ENCODE assay signal across 8 cellular contexts in genomic region chr18:44679056-44679911, GRCh38. TPM values are rescaled to one million over a fixed set of nuclear protein-coding genes. Genes with fewer than 3 reads are reported as not detected.
A peak's percentile ranks its signal among the peaks of the same experiment; 100 is the strongest.
DNase-seq lines count a peak whose midpoint lies in the region; ATAC-seq and TF ChIP-seq lines count a peak whose summit lies in the region.

No MANE protein-coding gene starts in this region.

- in situ Hi-C loops in KBM-7 (cut with MboI; ENCODE audit: low pct_unique_long_range_greater_than_20kb, low sequenced_read_pairs): no loop called here
- in situ Hi-C loops in Panc1 (cut with HindIII; ENCODE audit: low pct_unique_long_range_greater_than_20kb, low sequenced_read_pairs): no loop called here

- DNase-seq in Daoy (ENCODE audit: low read depth): peak; percentile 86
- DNase-seq in KBM-7: peak; percentile 77
- DNase-seq in Panc1 (ENCODE audit: low read depth, low spot score): no peak
- peak; percentile 58 for DNase-seq in activated gamma-delta T cell treated with Interleukin-2 at 50 U/mL for 16 hours
- peak in 1 of 2 donors; percentile 72 for DNase-seq in foreskin keratinocyte
- DNase-seq in substantia nigra (lab: John Stamatoyannopoulos, UW): peak; percentile 26 to 88 (median 74)

- intact Hi-C loops in Panc1 (cut with micrococcal nuclease; ENCODE audit: unreplicated experiment): no loop called here

- H3K4me3 ChIP-seq in Panc1 (ENCODE audit: low read depth in 2 of 2, low read length in 2 of 2) (peak overlapping the region; percentile 45 to 53), neuron (ENCODE audit: low read length) (peak overlapping the region; percentile 98)

- H3K9me3 ChIP-seq in Panc1 (ENCODE audit: control insufficient read depth, insufficient read depth, low read depth, low read length): no peaks in the 10 kb centered on the region
- no peaks in the 10 kb centered on the region for H3K9me3 ChIP-seq in neuron (ENCODE audit: low read length)

- POLR2A ChIA-PET in Panc1 (lab: Charles Lee): no interaction called here

- CTCF ChIA-PET in Panc1 (lab: Charles Lee): no interaction called here

- H3K36me3 ChIP-seq in Panc1 (ENCODE audit: control insufficient read depth, insufficient read depth, low read length) (no peaks in the 10 kb centered on the region), neuron (ENCODE audit: insufficient read depth, low read length) (no peaks in the 10 kb centered on the region)

- peaks cover 2% of the 10 kb centered on the region for H3K27me3 ChIP-seq in Panc1 (ENCODE audit: control insufficient read depth, insufficient read depth, low read length)
- no peaks in the 10 kb centered on the region for H3K27me3 ChIP-seq in foreskin keratinocyte
- H3K27me3 ChIP-seq in neuron (ENCODE audit: insufficient read depth, low read length): no peaks in the 10 kb centered on the region

- TF ChIP-seq CTCF in Panc1 (IDR thresholded peaks at IDR 0.05) (peak; percentile 45), foreskin keratinocyte (conservative IDR thresholded peaks at IDR 0.05) (peak; percentile 86)

- peak; percentile 93 for ATAC-seq in GM21723 (IDR thresholded peaks at IDR 0.05; ENCODE audit: unreplicated experiment)
- ATAC-seq in Panc1: peak; percentile 93
- ATAC-seq in foreskin keratinocyte: peak; percentile 88

- H3K27ac ChIP-seq in Panc1 (ENCODE audit: low read length) (no peak overlapping the region), foreskin keratinocyte (peak overlapping the region; percentile 48), substantia nigra (ENCODE audit: low read depth, low read length, poor library complexity, severe bottlenecking) (peak overlapping the region; percentile 87)

- no TSS peak for BruUV-seq in Panc1 (replicated peaks; lab: Mats Ljungman, UMichigan)

- no peaks in the 10 kb centered on the region for H3K4me1 ChIP-seq in Panc1 (ENCODE audit: control insufficient read depth, insufficient read depth, low read length)
- H3K4me1 ChIP-seq in foreskin keratinocyte: peaks cover 15% of the 10 kb centered on the region
- H3K4me1 ChIP-seq in neuron (ENCODE audit: insufficient read depth, low read length): peaks cover 26% of the 10 kb centered on the region

- peak overlapping the region; percentile 69 for H2AFZ ChIP-seq in neuron (ENCODE audit: low read depth, low read length)

RNA-seq across cellular contexts. Expression of gene SETBP1, which starts 1.4 kb away (rescaled TPM):
- 1.0 and 1.6 TPM in 2 replicates for total RNA-seq in Daoy (2014; rRNA removed; shearing (Covaris generic))
- 0.23 TPM for total RNA-seq in Panc1 (2021; ENCODE audit: unreplicated experiment)
- polyA plus RNA-seq in Panc1 (2012; ENCODE audit: insufficient read length): 0.10 TPM
- 5.8 and 9.8 TPM in 2 replicates for total RNA-seq in foreskin keratinocyte
- polyA plus RNA-seq in foreskin keratinocyte: 0.94 and 1.1 TPM in 2 replicates
